ENCODE assay signal across 34 cellular contexts in the genomic region with DNA sequence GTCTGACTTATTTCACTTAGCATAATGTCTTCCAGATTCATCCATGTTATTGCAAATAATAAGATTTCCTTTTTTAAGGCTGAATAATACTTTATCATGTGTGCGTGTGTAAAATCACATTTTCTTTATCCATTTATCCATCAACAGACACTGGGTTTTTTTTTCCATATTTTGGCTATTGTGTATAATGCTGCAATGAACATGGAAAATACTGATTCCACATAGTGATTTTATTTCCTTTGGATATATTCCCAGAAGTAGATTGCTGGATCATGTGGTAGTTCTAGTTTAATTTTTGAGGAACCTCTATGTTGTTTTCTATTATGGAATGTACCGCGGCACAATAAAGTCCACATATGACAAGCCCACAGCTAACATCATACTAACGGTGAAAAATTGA.
"Had no signal": no experiment of that assay in that cellular context is flagged by ENCODE, and none has a peak within 500 bp of the region (broad histone marks: within the 10 kb centered on the region; RNA-seq: fewer than 3 reads in every experiment).

No MANE protein-coding gene starts in this region.

- H3K9me3 ChIP-seq: adrenal gland, ascending aorta, body of pancreas had no signal

- H3K36me3 ChIP-seq: adrenal gland, ascending aorta, brain microvascular endothelial cell, breast epithelium, cardiac muscle cell had no signal

- ATAC-seq: activated naive CD4-positive, alpha-beta T cell treated with anti-CD3 and anti-CD28 coated beads, Interleukin-2, amount 50 U/mL, for 72 hours; activated naive CD8-positive, alpha-beta T cell treated with anti-CD3 and anti-CD28 coated beads, Interleukin-2, amount 50 U/mL, for 24 hours; activated T-cell treated with anti-CD3 and anti-CD28 coated beads, Interleukin-2, amount 50 U/mL, for 4 hours; activated T-cell treated with anti-CD3 and anti-CD28 coated beads, Interleukin-2, amount 50 U/mL, for 72 hours; activated T-helper 17 cell treated with anti-CD3 and anti-CD28 coated beads, Interleukin-2, amount 50 U/mL, for 72 hours; body of pancreas had no signal

- H3K27ac ChIP-seq: adrenal gland, ascending aorta, body of pancreas, brain microvascular endothelial cell, breast epithelium, cardiac muscle cell had no signal

- DNase-seq: activated effector memory CD4-positive, alpha-beta T cell treated with anti-CD3 and anti-CD28 coated beads, Interleukin-2, amount 50 U/mL, for 16 hours; activated effector memory CD4-positive, alpha-beta T cell treated with Interleukin-2 at 50 U/mL for 16 hours; activated gamma-delta T cell; activated gamma-delta T cell treated with Interleukin-2 at 50 U/mL for 16 hours; activated naive CD4-positive, alpha-beta T cell; activated naive CD4-positive, alpha-beta T cell treated with anti-CD3 and anti-CD28 coated beads for 36 hours; activated naive CD4-positive, alpha-beta T cell treated with anti-CD3 and anti-CD28 coated beads, Interleukin-2, amount 10 ng/mL, durations not matched to agents 7 days and 5 days; activated naive CD4-positive, alpha-beta T cell treated with anti-CD3 and anti-CD28 coated beads, Interleukin-2, amount 50 U/mL, for 16 hours; activated naive CD4-positive, alpha-beta T cell treated with Interleukin-2 at 50 U/mL for 16 hours; activated naive CD8-positive, alpha-beta T cell treated with anti-CD3 and anti-CD28 coated beads for 36 hours; activated naive CD8-positive, alpha-beta T cell treated with anti-CD3 and anti-CD28 coated beads, Interleukin-2, amount 10 ng/mL, durations not matched to agents 7 days and 5 days; activated naive CD8-positive, alpha-beta T cell treated with anti-CD3 and anti-CD28 coated beads, Interleukin-2, amount 50 U/mL, for 24 hours; activated T-cell treated with anti-CD3 and anti-CD28 coated beads, Interleukin-2, amount 50 U/mL, for 1 hour; activated T-cell treated with anti-CD3 and anti-CD28 coated beads, Interleukin-2, amount 50 U/mL, for 24 hours; activated T-cell treated with anti-CD3 and anti-CD28 coated beads, Interleukin-2, amount 50 U/mL, for 4 hours; activated T-cell treated with anti-CD3 and anti-CD28 coated beads, Interleukin-2, amount 50 U/mL, for 48 hours; activated T-cell treated with anti-CD3 and anti-CD28 coated beads, Interleukin-2, amount 50 U/mL, for 72 hours; adrenal gland; amniotic stem cell; amygdala; anterior cingulate cortex; aorta; body of pancreas; brain microvascular endothelial cell; caudate nucleus; central memory CD4-positive, alpha-beta T cell; cerebellar nuclear complex had no signal

- FAIRE-seq: astrocyte, bronchial epithelial cell had no signal

- H3K27me3 ChIP-seq: adrenal gland, ascending aorta, body of pancreas, brain microvascular endothelial cell, breast epithelium, cardiac muscle cell had no signal

- H3K4me3 ChIP-seq: adrenal gland, ascending aorta, body of pancreas, breast epithelium, cardiac muscle cell had no signal

- H3K4me1 ChIP-seq: adrenal gland, ascending aorta, body of pancreas, breast epithelium had no signal
